Comparison of ENCODE assay signal across 34 cellular contexts in genomic region chr1:3466366-3467075, GRCh38. TPM values are rescaled to one million over a fixed set of nuclear protein-coding genes. Genes with fewer than 3 reads are reported as not detected.
A peak's percentile ranks its signal among the peaks of the same experiment; 100 is the strongest.
DNase-seq lines count a peak whose midpoint lies in the region; ATAC-seq, FAIRE-seq and TF ChIP-seq lines count a peak whose summit lies in the region.
"Had no signal": no experiment of that assay in that cellular context is flagged by ENCODE, and none has a peak within 500 bp of the region (broad histone marks: within the 10 kb centered on the region; RNA-seq: fewer than 3 reads in every experiment).

No MANE protein-coding gene starts in this region.

- no peak for ATAC-seq in Right ventricle myocardium inferior
- ATAC-seq in lower lobe of right lung: no peak
- no peak for ATAC-seq in GM18870 (IDR thresholded peaks at IDR 0.05; ENCODE audit: unreplicated experiment)
- ATAC-seq: A549; activated T-cell treated with anti-CD3 and anti-CD28 coated beads, Interleukin-2, amount 50 U/mL, for 4 hours; effector memory CD8-positive, alpha-beta T cell; GM23338; naive thymus-derived CD4-positive, alpha-beta T cell; T-cell had no signal

- H3K27ac ChIP-seq in left ventricle myocardium inferior (replicated peaks) (no peak overlapping the region), RWPE1 (peak overlapping the region; percentile 62; the same call in 1 of the 2 replicates), lower lobe of right lung (no peak overlapping the region), tibial nerve (peak overlapping the region; percentile 76 to 92 (median 86))
- H3K27ac ChIP-seq: A549, Peyer's patch, SJCRH30, suprapubic skin, WERI-Rb-1 had no signal

- 80 to 85% methylated on average over 14 to 16 of the region's 16 CpGs for WGBS in tibial nerve, 2 donors

- no peak for TF ChIP-seq CTCF in left ventricle myocardium inferior (IDR thresholded peaks at IDR 0.05; ENCODE audit: borderline replicate concordance)
- no peak for TF ChIP-seq CTCF in RWPE1 (conservative IDR thresholded peaks at IDR 0.05; ENCODE audit: low read depth)
- no peak for TF ChIP-seq CTCF in lower lobe of right lung (IDR thresholded peaks at IDR 0.05)
- TF ChIP-seq CTCF in tibial nerve (IDR thresholded peaks at IDR 0.05): no peak

- H3K4me3 ChIP-seq in left ventricle myocardium inferior (no peak overlapping the region), lower lobe of right lung (no peak overlapping the region), tibial nerve (no peak overlapping the region)
- H3K4me3 ChIP-seq: A549, GM23338, Peyer's patch, SJCRH30, skin epidermis, suprapubic skin had no signal

- no peak for TF ChIP-seq POLR2A in tibial nerve (IDR thresholded peaks at IDR 0.05)

- FAIRE-seq in frontal cortex (lab: Jason Lieb, UNC): no peak
- FAIRE-seq: A549, G401.6, islet of Langerhans had no signal

- H3K27me3 ChIP-seq in left ventricle myocardium inferior (ENCODE audit: low read depth) (no peaks in the 10 kb centered on the region), lower lobe of right lung (ENCODE audit: low read depth) (no peaks in the 10 kb centered on the region), tibial nerve (no peaks in the 10 kb centered on the region)
- H3K27me3 ChIP-seq: Peyer's patch, suprapubic skin had no signal

- H3K36me3 ChIP-seq in left ventricle myocardium inferior (no peaks in the 10 kb centered on the region), lower lobe of right lung (no peaks in the 10 kb centered on the region), tibial nerve (no peaks in the 10 kb centered on the region)
- H3K36me3 ChIP-seq: SJCRH30, suprapubic skin had no signal

- no peak for TF ChIP-seq EP300 in tibial nerve (IDR thresholded peaks at IDR 0.05)

- H3K4me1 ChIP-seq in left ventricle myocardium inferior (peaks cover 6% of the 10 kb centered on the region), lower lobe of right lung (no peaks in the 10 kb centered on the region), tibial nerve (peaks cover 0 to 64% (median 16%) of the 10 kb centered on the region in 4 donors)

- POLR2A ChIA-PET in RWPE1 (lab: Yijun Ruan, JAX; ENCODE audit: low non-redundant PET): no interaction called here

- H3K9me3 ChIP-seq in left ventricle myocardium inferior (replicated peaks) (no peaks in the 10 kb centered on the region), lower lobe of right lung (no peaks in the 10 kb centered on the region), tibial nerve (no peaks in the 10 kb centered on the region)
- H3K9me3 ChIP-seq: A549, Peyer's patch, SJCRH30, suprapubic skin had no signal

- intact Hi-C loops in Right ventricle myocardium inferior (cut with DNase I): no loop called here
- intact Hi-C loops in left ventricle myocardium inferior (cut with micrococcal nuclease): no loop called here
- intact Hi-C loops in lower lobe of right lung (cut with DNase I): no loop called here

- DNase-seq in Right ventricle myocardium inferior (ENCODE audit: missing footprints): peak; percentile 59
- no peak for DNase-seq in left ventricle myocardium inferior
- no peak for DNase-seq in RWPE1 (ENCODE audit: low spot score)
- DNase-seq in lower lobe of right lung: peak; percentile 34
- DNase-seq in tibial nerve (ENCODE audit: low spot score in 2 of 2): no peak
- no peak for DNase-seq in GM19238 (ENCODE audit: insufficient read length, low spot score)
- DNase-seq in frontal cortex (ENCODE audit: low spot score in 2 of 2): no peak
- DNase-seq: activated CD4-positive, alpha-beta T cell treated with anti-CD3 and anti-CD28 coated beads, Interleukin-2, amount 50 U/mL, for 1 hour; activated gamma-delta T cell; activated T-cell treated with anti-CD3 and anti-CD28 coated beads, Interleukin-2, amount 50 U/mL, for 4 hours; caudate nucleus; DMS53; effector memory CD8-positive, alpha-beta T cell; IMR-90; midbrain; naive thymus-derived CD4-positive, alpha-beta T cell; NCI-H1436 treated with DMSO at 0.1 percent for 48 hours; NCI-H2081 treated with DMSO at 0.1 percent for 48 hours; NCI-H226; NCI-H526 treated with DMSO at 0.1 percent for 48 hours; occipital lobe; SJCRH30; stimulated activated naive CD4-positive, alpha-beta T cell treated with Interleukin-2 at 50 U/mL for 16 hours; T-cell; WERI-Rb-1 had no signal

- CTCF ChIA-PET in RWPE1 (lab: Yijun Ruan, JAX): no interaction called here

RNA-seq across cellular contexts. Expression of gene ARHGEF16, which starts 12.1 kb away (rescaled TPM):
- total RNA-seq in Right ventricle myocardium inferior (1.4 TPM), left ventricle myocardium inferior (0.52 TPM), lower lobe of right lung (10.6 TPM), tibial nerve (10 to 100 TPM; 10.0 to 19.2 (median 17.1) TPM), frontal cortex (not detected)
- total RNA-seq: LHCN-M2 had no signal

Comparison
In these comparisons a context has a peak if more than half of its experiments do, and no peak if none do; other contexts are left out.
1. DNase-seq: peak in Right ventricle myocardium inferior (single experiment) and lower lobe of right lung (single experiment); none in left ventricle myocardium inferior (single experiment), RWPE1 (single experiment), tibial nerve (0 of 2), GM19238 (single experiment) and frontal cortex (0 of 2).
2. H3K27ac ChIP-seq: peak in RWPE1 (single experiment) and tibial nerve (4 of 4); none in left ventricle myocardium inferior (single experiment) and lower lobe of right lung (single experiment).